8 cellular contexts compared by ENCODE assay signal in genomic region chr12:102120886-102121285, GRCh38. TPM values are rescaled to one million over a fixed set of nuclear protein-coding genes. Genes with fewer than 3 reads are reported as not detected.
A peak's percentile ranks its signal among the peaks of the same experiment; 100 is the strongest.
DNase-seq lines count a peak whose midpoint lies in the region; ATAC-seq and TF ChIP-seq lines count a peak whose summit lies in the region.

No MANE protein-coding gene starts in this region.

- H3K4me3 ChIP-seq in iPS DF 6.9 (ENCODE audit: low read length) (peak overlapping the region; percentile 44; the same call in 1 of the 2 replicates), testis (peak overlapping the region; percentile 73 to 83)

- H3K36me3 Mint-ChIP-seq in WTC11, result peaks cover 39% of the 10 kb centered on the region

- WGBS in iPS DF 6.9 (ENCODE audit: insufficient coverage, insufficient read length), result 100% methylated on average over 1 of the region's 4 CpGs
- WGBS in testis, 2 donors, result 16 to 24% methylated on average over 4 of the region's 4 CpGs

- H3K27me3 Mint-ChIP-seq in WTC11 (ENCODE audit: low read depth), result no peaks in the 10 kb centered on the region

- DNase-seq in NCI-H1105 treated with DMSO at 0.1 percent for 48 hours (lab: John Stamatoyannopoulos, UW) (peak; percentile 14), NCI-H1105 (lab: John Stamatoyannopoulos, UW) (no peak), HuH-7.5 (ENCODE audit: low spot score) (peak; percentile 8), WTC11 (ENCODE audit: low spot score) (no peak), iPS DF 6.9 (ENCODE audit: low read depth, low spot score) (no peak), testis (no peak)
- DNase-seq in activated effector memory CD4-positive, alpha-beta T cell treated with Interleukin-2 at 50 U/mL for 16 hours, result no peak
- no peak for DNase-seq in stimulated activated naive CD4-positive, alpha-beta T cell treated with Interleukin-2 at 50 U/mL for 16 hours (lab: John Stamatoyannopoulos, UW)

- H3K36me3 ChIP-seq in iPS DF 6.9 (ENCODE audit: control insufficient read depth, insufficient read depth, low read length) (no peaks in the 10 kb centered on the region; the same call in 1 of the 2 replicates), testis (ENCODE audit: low read depth, missing control alignments) (no peaks in the 10 kb centered on the region)

- H3K4me1 Mint-ChIP-seq in WTC11, result peaks cover 14% of the 10 kb centered on the region

- peak overlapping the region; percentile 98 for H3K27ac Mint-ChIP-seq in WTC11

- TF ChIP-seq CTCF in WTC11 (IDR thresholded peaks at IDR 0.05), result no peak
- TF ChIP-seq CTCF in testis (IDR thresholded peaks at IDR 0.05), result no peak

- ATAC-seq in WTC11, result no peak

- no peak for TF ChIP-seq POLR2A in testis (IDR thresholded peaks at IDR 0.05)

- POLR2A ChIA-PET in WTC11 (lab: Charles Lee), result interaction anchor here (1.5 kb wide), 1 partner anchor 59 kb away, joined by 3 read pairs; the partner anchor contains the start of gene WASHC3

- H3K9me3 ChIP-seq in iPS DF 6.9 (ENCODE audit: control insufficient read depth, insufficient read depth, low read length) (no peaks in the 10 kb centered on the region), testis (no peaks in the 10 kb centered on the region)

- CTCF ChIA-PET in WTC11 (lab: Charles Lee), result interaction anchor here (0.5 to 1.7 kb wide), 2 partner anchors 690 to 1378 kb away, joined by 5 to 7 read pairs; no protein-coding TSS in a partner anchor

- H3K27me3 ChIP-seq in iPS DF 6.9 (ENCODE audit: control insufficient read depth, insufficient read depth, low read length), result no peaks in the 10 kb centered on the region
- H3K27me3 ChIP-seq in testis, result no peaks in the 10 kb centered on the region

- H3K4me1 ChIP-seq in iPS DF 6.9 (ENCODE audit: control insufficient read depth, insufficient read depth, low read length) (no peaks in the 10 kb centered on the region), testis (peaks cover 4% of the 10 kb centered on the region)

- no peaks in the 10 kb centered on the region for H3K9me3 Mint-ChIP-seq in WTC11

- intact Hi-C loops in testis (cut with DNase I; ENCODE audit: low total_unique reads), result no loop called here

- H3K4me3 Mint-ChIP-seq in WTC11, result peak overlapping the region; percentile 94

- no peak overlapping the region for H3K27ac ChIP-seq in iPS DF 6.9 (ENCODE audit: low read length)
- H3K27ac ChIP-seq in testis, result no peak overlapping the region

TF ChIP-seq in WTC11, 78 proteins besides CTCF, POLR2A, EP300 and RAD21:
- TF ChIP-seq, protein P1, sequence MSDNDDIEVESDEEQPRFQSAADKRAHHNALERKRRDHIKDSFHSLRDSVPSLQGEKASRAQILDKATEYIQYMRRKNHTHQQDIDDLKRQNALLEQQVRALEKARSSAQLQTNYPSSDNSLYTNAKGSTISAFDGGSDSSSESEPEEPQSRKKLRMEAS (CRISPR knock-in tag; IDR thresholded peaks at IDR 0.05), result no peak
- no peak for TF ChIP-seq ZBTB21 (CRISPR knock-in tag; IDR thresholded peaks at IDR 0.05; ENCODE audit: borderline replicate concordance)
TF ChIP-seq in WTC11: peak in this region for 0.

RNA-seq across cellular contexts. Expression of gene PARPBP, which starts 0.9 kb away (rescaled TPM):
- total RNA-seq in WTC11 (2021) (18.9 to 20.5 TPM (median 19.2 TPM) in 3 replicates), testis (10 to 100 TPM in 1 of 2 donors, 1 to 10 TPM in 1; 9.9 to 15.1 TPM)
- polyA plus RNA-seq in testis (ENCODE audit: insufficient read depth, low read depth, low replicate concordance), result 7.0 TPM

RNA-seq across cellular contexts. Expression of gene NUP37, which starts 1.0 kb away (rescaled TPM):
- total RNA-seq in WTC11 (2021) (58.4 to 60.0 TPM (median 58.8 TPM) in 3 replicates), testis (10 to 100 TPM; 20.1 to 25.2 TPM)
- 38.1 TPM for polyA plus RNA-seq in testis (ENCODE audit: insufficient read depth, low read depth, low replicate concordance)

RNA-seq across cellular contexts. Expression of gene WASHC3, which starts 59.1 kb away (rescaled TPM):
- 6.0 to 9.9 TPM (median 9.6 TPM) in 3 replicates for total RNA-seq in WTC11 (2021)
- total RNA-seq in testis, result 100 to 1,000 TPM; 140 to 192 TPM
- polyA plus RNA-seq in testis (ENCODE audit: insufficient read depth, low read depth, low replicate concordance), result 298 TPM

Comparison
In these comparisons a context has a peak if more than half of its experiments do, and no peak if none do; other contexts are left out.
1. DNase-seq: peak in NCI-H1105 treated with DMSO at 0.1 percent for 48 hours (single experiment) and HuH-7.5 (single experiment); none in NCI-H1105 (single experiment), WTC11 (single experiment), iPS DF 6.9 (single experiment), testis (single experiment), activated effector memory CD4-positive, alpha-beta T cell treated with Interleukin-2 at 50 U/mL for 16 hours (single experiment) and stimulated activated naive CD4-positive, alpha-beta T cell treated with Interleukin-2 at 50 U/mL for 16 hours (single experiment).
2. RNA of gene WASHC3, which starts 59.1 kb away (total RNA-seq): 140 to 192 TPM in testis; 6.0 to 9.9 TPM in WTC11; every median in the first group is over 10 times any median in the second.